15 cellular contexts compared by ENCODE assay signal in the genomic region with DNA sequence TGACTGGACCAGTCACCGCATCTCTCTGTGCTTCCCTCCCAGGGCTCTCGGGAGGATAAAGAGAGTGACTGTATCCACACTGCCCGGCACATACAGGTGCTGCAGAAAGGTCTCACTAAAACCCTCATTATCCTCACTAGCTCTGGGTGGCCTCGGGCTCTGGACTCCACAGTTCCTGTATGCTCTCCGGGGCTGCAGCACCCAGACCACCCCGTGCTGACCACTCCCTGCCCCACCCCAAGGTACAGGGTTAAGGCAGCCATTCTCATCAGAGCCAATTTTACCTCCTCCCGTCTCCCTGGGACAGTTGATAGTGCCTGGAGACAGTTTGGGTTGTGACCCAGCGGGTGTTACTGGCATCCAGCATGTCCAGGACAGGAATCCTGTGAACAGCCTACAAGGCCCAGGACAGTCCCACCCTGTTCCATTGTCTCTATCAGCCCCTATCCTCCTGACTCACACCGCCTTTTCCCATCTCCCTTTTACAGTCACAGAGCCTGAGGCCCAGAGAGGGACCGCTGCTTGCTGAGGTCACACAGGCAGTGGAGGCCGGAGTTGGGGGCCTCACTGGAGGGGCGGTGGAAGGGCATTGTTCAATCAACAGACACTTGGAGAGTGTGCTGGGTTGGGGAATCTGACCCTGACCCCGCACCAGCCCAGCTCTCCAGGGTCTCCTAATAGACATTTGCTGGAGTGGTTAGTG. TPM values are rescaled to one million over a fixed set of nuclear protein-coding genes. Genes with fewer than 3 reads are reported as not detected.
A peak's percentile ranks its signal among the peaks of the same experiment; 100 is the strongest.
DNase-seq lines count a peak whose midpoint lies in the region; ATAC-seq and TF ChIP-seq lines count a peak whose summit lies in the region.
"Had no signal": no experiment of that assay in that cellular context is flagged by ENCODE, and none has a peak within 500 bp of the region (broad histone marks: within the 10 kb centered on the region; RNA-seq: fewer than 3 reads in every experiment).

No MANE protein-coding gene starts in this region.

- peaks cover 94% of the 10 kb centered on the region for H3K4me1 Mint-ChIP-seq in CD4-positive, alpha-beta T cell (ENCODE audit: low read depth)
- peaks cover 89% of the 10 kb centered on the region for H3K4me1 Mint-ChIP-seq in activated naive CD8-positive, alpha-beta T cell treated with anti-CD3 and anti-CD28 coated beads, Interleukin-2, amount 50 U/mL, for 24 hours
- H3K4me1 Mint-ChIP-seq in natural killer cell: peaks cover 86 to 97% of the 10 kb centered on the region in 2 donors

- intact Hi-C loops in CD4-positive, alpha-beta T cell (cut with DNase I, micrococcal nuclease): loop anchor here (5.0 to 10.0 kb wide), 3 partner anchors 53 to 1110 kb away; a partner anchor contains a TSS
- intact Hi-C loops in natural killer cell (cut with micrococcal nuclease): loop anchor here (5.0 to 10.0 kb wide), 2 partner anchors 53 to 750 kb away; a partner anchor contains a TSS

- no peaks in the 10 kb centered on the region for H3K27me3 Mint-ChIP-seq in CD4-positive, alpha-beta T cell
- H3K27me3 Mint-ChIP-seq in activated naive CD8-positive, alpha-beta T cell treated with anti-CD3 and anti-CD28 coated beads, Interleukin-2, amount 50 U/mL, for 24 hours: peaks cover 2% of the 10 kb centered on the region
- H3K27me3 Mint-ChIP-seq in natural killer cell (ENCODE audit: low read depth in 2 of 2): no peaks in the 10 kb centered on the region

- H3K4me3 ChIP-seq in HUES6 (ENCODE audit: low read depth, low read length): no peak overlapping the region; the same call in 1 of the 2 replicates

- no peaks in the 10 kb centered on the region for H3K9me3 ChIP-seq in CD4-positive, alpha-beta T cell (ENCODE audit: control insufficient read depth, low read length)
- no peaks in the 10 kb centered on the region for H3K9me3 ChIP-seq in HUES6 (ENCODE audit: control insufficient read depth, insufficient read depth, low read depth, low read length)

- H3K27ac ChIP-seq in CD4-positive, alpha-beta T cell (ENCODE audit: low read depth, low read length): peak overlapping the region; percentile 88
- H3K27ac ChIP-seq in HUES6 (ENCODE audit: low read depth, low read length): no peak overlapping the region

- H3K4me3 Mint-ChIP-seq in CD4-positive, alpha-beta T cell: peak overlapping the region; percentile 99
- H3K4me3 Mint-ChIP-seq in activated naive CD8-positive, alpha-beta T cell treated with anti-CD3 and anti-CD28 coated beads, Interleukin-2, amount 50 U/mL, for 24 hours: peak overlapping the region; percentile 97
- peak overlapping the region; percentile 94 for H3K4me3 Mint-ChIP-seq in natural killer cell
- H3K4me3 Mint-ChIP-seq: stimulated activated naive B cell treated with anti-CD40 and anti-IgM and Interleukin-4, amounts not matched to agents 10 μg/mL and 1 μg/mL and 100 μg/mL, for 72 hours had no signal

- no peaks in the 10 kb centered on the region for H3K36me3 ChIP-seq in HUES6 (ENCODE audit: control insufficient read depth, insufficient read depth, low read length)

- POLR2A ChIA-PET in CD4-positive, alpha-beta T cell (lab: Charles Lee): interaction anchor here (2.7 to 3.7 kb wide), 3 partner anchors 27 to 69 kb away, joined by 18 to 42 read pairs (median 21); a partner anchor contains a TSS

- H3K9me3 Mint-ChIP-seq in CD4-positive, alpha-beta T cell: no peaks in the 10 kb centered on the region
- no peaks in the 10 kb centered on the region for H3K9me3 Mint-ChIP-seq in activated naive CD8-positive, alpha-beta T cell treated with anti-CD3 and anti-CD28 coated beads, Interleukin-2, amount 50 U/mL, for 24 hours
- H3K9me3 Mint-ChIP-seq in natural killer cell: no peaks in the 10 kb centered on the region

- H3K4me1 ChIP-seq in HUES6 (ENCODE audit: control insufficient read depth, insufficient read depth, low read length): peaks cover 30% of the 10 kb centered on the region; the same call in 1 of the 2 replicates

- TF ChIP-seq CTCF in CD4-positive, alpha-beta T cell (IDR thresholded peaks at IDR 0.05): no peak
- no peak for TF ChIP-seq CTCF in natural killer cell (IDR thresholded peaks at IDR 0.05)

- peak in 1 of 10 experiments; percentile 34 for DNase-seq in CD4-positive, alpha-beta T cell
- DNase-seq in activated naive CD8-positive, alpha-beta T cell treated with anti-CD3 and anti-CD28 coated beads, Interleukin-2, amount 50 U/mL, for 24 hours: no peak
- DNase-seq in natural killer cell: no peak
- no peak for DNase-seq in DMS114 treated with DMSO at 0.1 percent for 48 hours (lab: John Stamatoyannopoulos, UW; ENCODE audit: unreplicated experiment)
- DNase-seq: activated CD4-positive, alpha-beta T cell treated with anti-CD3 and anti-CD28 coated beads, Interleukin-2, amount 50 U/mL, for 1 hour; amniotic stem cell; KBM-7; stimulated activated CD4-positive, alpha-beta T cell treated with anti-CD3 and anti-CD28 coated beads, Interleukin-2, amount 100 ng/mL, for 48 hours; stimulated activated naive B cell treated with anti-CD40 and anti-IgM and Interleukin-4, amounts not matched to agents 10 μg/mL and 1 μg/mL and 100 μg/mL, for 72 hours had no signal

- ATAC-seq in CD4-positive, alpha-beta T cell (ENCODE audit: poor library complexity): no peak
- ATAC-seq in activated naive CD8-positive, alpha-beta T cell treated with anti-CD3 and anti-CD28 coated beads, Interleukin-2, amount 50 U/mL, for 24 hours: no peak
- ATAC-seq in natural killer cell: no peak
- no peak for ATAC-seq in GM21360 (IDR thresholded peaks at IDR 0.05; ENCODE audit: unreplicated experiment)
- no peak for ATAC-seq in GM21737 (IDR thresholded peaks at IDR 0.05; ENCODE audit: unreplicated experiment)
- ATAC-seq: stimulated activated naive B cell treated with anti-CD40 and anti-IgM and Interleukin-4, amounts not matched to agents 10 μg/mL and 1 μg/mL and 100 μg/mL, for 72 hours had no signal

- H3K9ac ChIP-seq in HUES6 (ENCODE audit: low read length): peak overlapping the region; percentile 69

- no peaks in the 10 kb centered on the region for H3K27me3 ChIP-seq in CD4-positive, alpha-beta T cell (ENCODE audit: control insufficient read depth, insufficient read depth, low read length)
- H3K27me3 ChIP-seq in HUES6 (ENCODE audit: control insufficient read depth, insufficient read depth, low read length): no peaks in the 10 kb centered on the region

- peak overlapping the region; percentile 98 for H3K27ac Mint-ChIP-seq in CD4-positive, alpha-beta T cell
- H3K27ac Mint-ChIP-seq in activated naive CD8-positive, alpha-beta T cell treated with anti-CD3 and anti-CD28 coated beads, Interleukin-2, amount 50 U/mL, for 24 hours: peak overlapping the region; percentile 100
- peak overlapping the region; percentile 97 for H3K27ac Mint-ChIP-seq in natural killer cell
- H3K27ac Mint-ChIP-seq: stimulated activated naive B cell treated with anti-CD40 and anti-IgM and Interleukin-4, amounts not matched to agents 10 μg/mL and 1 μg/mL and 100 μg/mL, for 72 hours had no signal

- CTCF ChIA-PET in CD4-positive, alpha-beta T cell (lab: Charles Lee): interaction anchor here (1.1 to 2.3 kb wide), 3 partner anchors 12 to 125 kb away, joined by 3 to 15 read pairs (median 4); no protein-coding TSS in a partner anchor

- peaks cover 68% of the 10 kb centered on the region for H3K36me3 Mint-ChIP-seq in CD4-positive, alpha-beta T cell (ENCODE audit: low read depth)
- peaks cover 56% of the 10 kb centered on the region for H3K36me3 Mint-ChIP-seq in activated naive CD8-positive, alpha-beta T cell treated with anti-CD3 and anti-CD28 coated beads, Interleukin-2, amount 50 U/mL, for 24 hours (ENCODE audit: low read depth)
- peaks cover 9% of the 10 kb centered on the region for H3K36me3 Mint-ChIP-seq in natural killer cell

RNA-seq across cellular contexts. Expression of a gene that starts 1.7 kb away (rescaled TPM):
- 100 to 1,000 TPM; 440 to 470 TPM for total RNA-seq in CD4-positive, alpha-beta T cell
- 1,000 to 10,000 TPM in 1 of 3 donors, 100 to 1,000 TPM in 2; 883 to 1,008 (median 954) TPM for total RNA-seq in natural killer cell
- total RNA-seq: H1, NCI-H460, renal cortical epithelial cell had no signal

RNA-seq across cellular contexts. Expression of a gene that starts 45.6 kb away (rescaled TPM):
- 10 to 100 TPM; 12.4 to 13.4 TPM for total RNA-seq in CD4-positive, alpha-beta T cell
- total RNA-seq in natural killer cell: 10 to 100 TPM; 13.4 to 20.9 (median 16.1) TPM

RNA-seq across cellular contexts. Expression of a gene that starts 51.3 kb away (rescaled TPM):
- total RNA-seq in CD4-positive, alpha-beta T cell: 10 to 100 TPM; 89.5 to 92.8 TPM
- 10 to 100 TPM; 71.6 to 81.1 (median 73.1) TPM for total RNA-seq in natural killer cell
